ENCODE assay signal across 7 cellular contexts in the genomic region with DNA sequence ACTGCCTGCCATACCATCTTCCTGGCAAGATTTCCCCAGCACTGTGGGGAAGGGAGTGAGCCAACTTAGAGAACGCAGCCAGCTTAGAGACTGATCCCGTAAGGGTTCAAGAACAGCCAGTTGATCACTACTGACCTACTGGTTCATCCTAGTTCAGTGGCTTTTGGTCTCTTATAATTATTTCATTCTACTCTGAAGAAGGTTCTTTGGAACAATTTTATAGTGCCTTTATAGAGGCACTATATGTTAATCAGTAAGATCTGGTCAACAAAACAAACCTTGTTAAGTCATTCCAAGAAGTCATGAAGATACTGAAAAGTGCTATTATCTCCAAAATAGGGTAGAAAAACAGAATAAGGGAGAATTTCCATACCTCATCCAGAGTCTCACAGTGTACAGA.
"Had no signal": no experiment of that assay in that cellular context is flagged by ENCODE, and none has a peak within 500 bp of the region (broad histone marks: within the 10 kb centered on the region; RNA-seq: fewer than 3 reads in every experiment).

No MANE protein-coding gene starts in this region.

- H3K36me3 ChIP-seq: HAP-1 had no signal

- H3K4me1 Mint-ChIP-seq: GM23338, H9 had no signal

- H3K4me3 Mint-ChIP-seq: GM23338, H9 had no signal

- DNase-seq: GOT3, H7, H9, HCEC 1CT had no signal

- H3K9me3 ChIP-seq: HAP-1 had no signal

- H3K4me1 ChIP-seq: HAP-1 had no signal

- H3K27ac Mint-ChIP-seq: GM23338 had no signal

- H3K4me2 ChIP-seq: GM23338 had no signal

- H3K9me3 Mint-ChIP-seq: GM23338, H9 had no signal

- H3K27ac ChIP-seq: GM23248 had no signal

- ATAC-seq: GM23338 had no signal

- H3K9ac ChIP-seq: GM23248 had no signal

- H3K4me3 ChIP-seq: GM23248, GM23338, HAP-1 had no signal
